8 cellular contexts compared by ENCODE assay signal in genomic region chr3:194682651-194683310, GRCh38. TPM values are rescaled to one million over a fixed set of nuclear protein-coding genes. Genes with fewer than 3 reads are reported as not detected.
DNase-seq lines count a peak whose midpoint lies in the region; FAIRE-seq lines count a peak whose summit lies in the region.

No MANE protein-coding gene starts in this region.

- H3K27me3 ChIP-seq in SJCRH30 = no peaks in the 10 kb centered on the region
- H3K27me3 ChIP-seq in trophoblast cell (ENCODE audit: insufficient read depth, low read length) = peaks cover 23% of the 10 kb centered on the region

- H3K4me1 ChIP-seq in SJCRH30 = peaks cover 12% of the 10 kb centered on the region
- H3K4me1 ChIP-seq in trophoblast cell (ENCODE audit: control insufficient read depth in 1 of 2, insufficient read depth in 2 of 2, low read length in 2 of 2) = peaks cover 18 to 23% of the 10 kb centered on the region in 2 experiments

- WGBS in trophoblast cell (ENCODE audit: extremely low coverage, insufficient coverage, insufficient read length) = no CpG with 5 or more reads among the region's 15 CpGs

- H3K4me3 ChIP-seq in SJCRH30 (no peak overlapping the region), trophoblast cell (ENCODE audit: low read depth, low read length) (no peak overlapping the region)

- H3K27ac ChIP-seq in SJCRH30 = no peak overlapping the region
- H3K27ac ChIP-seq in trophoblast cell (ENCODE audit: low read depth, low read length) = no peak overlapping the region

- H2AFZ ChIP-seq in trophoblast cell (ENCODE audit: insufficient read depth, low read length, poor library complexity) = no peak overlapping the region

- peaks cover 29% of the 10 kb centered on the region for H3K4me1 Mint-ChIP-seq in activated naive CD4-positive, alpha-beta T cell treated with anti-CD3 and anti-CD28 coated beads for 36 hours (ENCODE audit: low read depth)

- H2AK5ac ChIP-seq in trophoblast cell (ENCODE audit: low read length) = no peak overlapping the region

- H3K14ac ChIP-seq in trophoblast cell (ENCODE audit: low read length) = no peak overlapping the region

- H3K4ac ChIP-seq in trophoblast cell (ENCODE audit: low read depth, low read length) = no peak overlapping the region

- H3K36me3 Mint-ChIP-seq in activated naive CD4-positive, alpha-beta T cell treated with anti-CD3 and anti-CD28 coated beads for 36 hours (ENCODE audit: low read depth) = no peaks in the 10 kb centered on the region

- H4K8ac ChIP-seq in trophoblast cell (ENCODE audit: low read depth, low read length) = no peak overlapping the region

- intact Hi-C loops in activated naive CD4-positive, alpha-beta T cell treated with anti-CD3 and anti-CD28 coated beads for 36 hours (cut with micrococcal nuclease) = loop anchor here (1.0 kb wide), 2 partner anchors 424 to 578 kb away; no protein-coding TSS in a partner anchor

- peak; percentile 79 for DNase-seq in DMS153 treated with DMSO at 0.1 percent for 48 hours (lab: John Stamatoyannopoulos, UW; ENCODE audit: unreplicated experiment)
- peak; percentile 93 for DNase-seq in H4 (ENCODE audit: low spot score)
- DNase-seq in NCI-H1092 (lab: John Stamatoyannopoulos, UW) = peak; percentile 48
- DNase-seq in SJCRH30 = peak; percentile 67 to 84
- peak; percentile 74 for DNase-seq in activated naive CD4-positive, alpha-beta T cell treated with anti-CD3 and anti-CD28 coated beads for 36 hours
- peak; percentile 81 for DNase-seq in germinal center (ENCODE audit: low spot score)
- DNase-seq in trophoblast cell = peak; percentile 91 to 94
- DNase-seq in urothelium cell line (ENCODE audit: low spot score) = peak; percentile 73

- H4K12ac ChIP-seq in trophoblast cell (ENCODE audit: low read depth, low read length) = no peak overlapping the region

- H2BK120ac ChIP-seq in trophoblast cell (ENCODE audit: insufficient read depth, low read length, poor library complexity) = no peak overlapping the region

- H3K4me3 Mint-ChIP-seq in activated naive CD4-positive, alpha-beta T cell treated with anti-CD3 and anti-CD28 coated beads for 36 hours = no peak overlapping the region

- H2BK5ac ChIP-seq in trophoblast cell (ENCODE audit: low read depth, low read length, poor library complexity) = no peak overlapping the region

- CTCF ChIA-PET in activated naive CD4-positive, alpha-beta T cell treated with anti-CD3 and anti-CD28 coated beads for 36 hours (lab: Charles Lee) = interaction anchor here (0.6 to 7.3 kb wide), 32 partner anchors 10 to 588 kb away, joined by 3 to 110 read pairs (median 4); partner anchors contain the start of genes LSG1 and XXYLT1

- peaks cover 13% of the 10 kb centered on the region for H3K27me3 Mint-ChIP-seq in activated naive CD4-positive, alpha-beta T cell treated with anti-CD3 and anti-CD28 coated beads for 36 hours (ENCODE audit: low read depth)

- H3K18ac ChIP-seq in trophoblast cell (ENCODE audit: low read length) = no peak overlapping the region

- peaks cover 7% of the 10 kb centered on the region for H3K79me1 ChIP-seq in trophoblast cell (ENCODE audit: low read length)

- no peaks in the 10 kb centered on the region for H3K79me2 ChIP-seq in trophoblast cell (ENCODE audit: control insufficient read depth, insufficient read depth, low read length, poor library complexity)

- H3K36me3 ChIP-seq in SJCRH30 (no peaks in the 10 kb centered on the region), trophoblast cell (ENCODE audit: control insufficient read depth in 1 of 2, insufficient read depth in 2 of 2, low read length in 2 of 2) (no peaks in the 10 kb centered on the region)

- H3K9me3 ChIP-seq in SJCRH30 (replicated peaks) (no peaks in the 10 kb centered on the region), trophoblast cell (ENCODE audit: insufficient read depth, low read depth, low read length) (peaks cover 4% of the 10 kb centered on the region)

- no peaks in the 10 kb centered on the region for H3K9me3 Mint-ChIP-seq in activated naive CD4-positive, alpha-beta T cell treated with anti-CD3 and anti-CD28 coated beads for 36 hours

- H3K9ac ChIP-seq in trophoblast cell (ENCODE audit: low read length) = no peak overlapping the region

- FAIRE-seq in urothelium cell line (lab: Jason Lieb, UNC) = peak; percentile 53

- no peak overlapping the region for H3K4me2 ChIP-seq in trophoblast cell (ENCODE audit: low read length)

- no peak overlapping the region for H4K91ac ChIP-seq in trophoblast cell (ENCODE audit: low read depth, low read length)

- H3K23ac ChIP-seq in trophoblast cell (ENCODE audit: low read length) = no peak overlapping the region

- no peak overlapping the region for H3K27ac Mint-ChIP-seq in activated naive CD4-positive, alpha-beta T cell treated with anti-CD3 and anti-CD28 coated beads for 36 hours

- H2BK12ac ChIP-seq in trophoblast cell (ENCODE audit: low read length) = no peak overlapping the region

RNA-seq across cellular contexts. Expression of gene FAM43A, which starts 2.9 kb away (rescaled TPM):
- 4.0 and 4.6 TPM in 2 replicates for total RNA-seq in H4 (2014; rRNA removed; shearing (Covaris generic))
- 1.9 TPM in 2 replicates for total RNA-seq in SJCRH30 (2014; rRNA removed; shearing (Covaris generic))
- total RNA-seq in activated naive CD4-positive, alpha-beta T cell treated with anti-CD3 and anti-CD28 coated beads for 36 hours = 1 to 10 TPM; 1.4 to 1.6 TPM
- polyA plus RNA-seq in trophoblast cell (2013) = 23.3 and 27.6 TPM in 2 replicates

RNA-seq across cellular contexts. Expression of gene LSG1, which starts 10.8 kb away (rescaled TPM):
- 43.5 and 51.6 TPM in 2 replicates for total RNA-seq in H4 (2014; rRNA removed; shearing (Covaris generic))
- total RNA-seq in SJCRH30 (2014; rRNA removed; shearing (Covaris generic)) = 35.6 and 35.9 TPM in 2 replicates
- 10 to 100 TPM; 26.4 to 27.0 TPM for total RNA-seq in activated naive CD4-positive, alpha-beta T cell treated with anti-CD3 and anti-CD28 coated beads for 36 hours
- polyA plus RNA-seq in trophoblast cell (2013) = 17.7 and 18.0 TPM in 2 replicates

RNA-seq across cellular contexts. Expression of gene TMEM44, which starts 49.6 kb away (rescaled TPM):
- total RNA-seq in H4 (2014; rRNA removed; shearing (Covaris generic)) = 6.6 and 8.4 TPM in 2 replicates
- total RNA-seq in SJCRH30 (2014; rRNA removed; shearing (Covaris generic)) = 8.0 and 9.4 TPM in 2 replicates
- 1 to 10 TPM in 1 of 2 experiments, under 1 TPM in 1; 0.93 to 1.7 TPM for total RNA-seq in activated naive CD4-positive, alpha-beta T cell treated with anti-CD3 and anti-CD28 coated beads for 36 hours
- polyA plus RNA-seq in trophoblast cell (2013) = 9.6 and 10.5 TPM in 2 replicates
